ENCODE assay signal across 19 cellular contexts in genomic region chr5:116013207-116013777, GRCh38. TPM values are rescaled to one million over a fixed set of nuclear protein-coding genes. Genes with fewer than 3 reads are reported as not detected.
DNase-seq lines count a peak whose midpoint lies in the region; ATAC-seq, FAIRE-seq and TF ChIP-seq lines count a peak whose summit lies in the region.
"Had no signal": no experiment of that assay in that cellular context is flagged by ENCODE, and none has a peak within 500 bp of the region (broad histone marks: within the 10 kb centered on the region; RNA-seq: fewer than 3 reads in every experiment).

No MANE protein-coding gene starts in this region.

- TF ChIP-seq CTCF in IMR-90 (conservative IDR thresholded peaks at IDR 0.05; ENCODE audit: low read depth, low read length) (no peak), fibroblast of lung (conservative IDR thresholded peaks at IDR 0.05 in 1 of 2, IDR thresholded peaks at IDR 0.05 in 1 of 2; ENCODE audit: low read depth in 1 of 2, low read length in 2 of 2) (no peak), nephron (IDR thresholded peaks at IDR 0.05; ENCODE audit: unreplicated experiment in 3 of 3) (no peak)

- H3K4me1 ChIP-seq in IMR-90 (ENCODE audit: control insufficient read depth, insufficient read depth, low read length), result peaks cover 1% of the 10 kb centered on the region; the same call in 1 of the 2 replicates
- peaks cover 3% of the 10 kb centered on the region for H3K4me1 ChIP-seq in fibroblast of lung (ENCODE audit: control insufficient read depth, extremely low read depth, insufficient read depth, low read length)

- dilution Hi-C loops in IMR-90 (cut with HindIII; ENCODE audit: low sequenced_read_pairs, unreplicated experiment), result no loop called here

- no peaks in the 10 kb centered on the region for H3K9me3 ChIP-seq in IMR-90 (ENCODE audit: control insufficient read depth, insufficient read depth, low read length)
- no peaks in the 10 kb centered on the region for H3K9me3 ChIP-seq in fibroblast of lung (ENCODE audit: control insufficient read depth, insufficient read depth, low read depth, low read length)

- H3K18ac ChIP-seq in IMR-90 (ENCODE audit: low read depth, low read length), result no peak overlapping the region

- peak; percentile 35 for FAIRE-seq in GM18507 (lab: Jason Lieb, UNC)
- FAIRE-seq: D721Med, H54 had no signal

- H3K79me1 ChIP-seq in IMR-90 (ENCODE audit: low read depth in 1 of 2, low read length in 2 of 2), result no peaks in the 10 kb centered on the region

- H2AK9ac ChIP-seq in IMR-90 (replicated peaks; ENCODE audit: low read depth, low read length, poor library complexity), result no peak overlapping the region

- peaks cover 3% of the 10 kb centered on the region; the same call in 1 of the 2 replicates for H3K9me1 ChIP-seq in IMR-90 (ENCODE audit: insufficient read depth, low read length)

- H3K4ac ChIP-seq in IMR-90 (ENCODE audit: low read depth, low read length), result no peak overlapping the region

- no peak overlapping the region for H3K14ac ChIP-seq in IMR-90 (replicated peaks; ENCODE audit: low read depth, low read length)

- no peak overlapping the region for H4K8ac ChIP-seq in IMR-90 (ENCODE audit: low read depth in 2 of 2, low read length in 2 of 2)

- no peaks in the 10 kb centered on the region for H3K27me3 Mint-ChIP-seq in nephron (ENCODE audit: low read depth)
- peaks cover 0 to 13% (median 3%) of the 10 kb centered on the region in 5 donors for H3K27me3 Mint-ChIP-seq in naive thymus-derived CD8-positive, alpha-beta T cell

- H3K27me3 ChIP-seq in IMR-90 (ENCODE audit: control insufficient read depth, insufficient read depth, low read length), result no peaks in the 10 kb centered on the region
- H3K27me3 ChIP-seq in fibroblast of lung (ENCODE audit: control insufficient read depth, insufficient read depth, low read length), result no peaks in the 10 kb centered on the region

- H3K56ac ChIP-seq in IMR-90 (ENCODE audit: extremely low read depth, insufficient read depth, low read length), result no peak overlapping the region

- H3K4me2 ChIP-seq in IMR-90 (ENCODE audit: low read depth, low read length) (no peak overlapping the region), fibroblast of lung (ENCODE audit: extremely low read depth, insufficient read depth, low read length) (no peak overlapping the region)

- no peaks in the 10 kb centered on the region for H3K9me3 Mint-ChIP-seq in nephron
- H3K9me3 Mint-ChIP-seq in naive thymus-derived CD8-positive, alpha-beta T cell, result no peaks in the 10 kb centered on the region

- no peak for TF ChIP-seq RAD21 in IMR-90 (IDR thresholded peaks at IDR 0.05; ENCODE audit: low read length)

- peaks cover 5% of the 10 kb centered on the region for H3K4me1 Mint-ChIP-seq in nephron
- no peaks in the 10 kb centered on the region for H3K4me1 Mint-ChIP-seq in naive thymus-derived CD8-positive, alpha-beta T cell
- H3K4me1 Mint-ChIP-seq: CD4-positive, CD25-positive, alpha-beta regulatory T cell had no signal

- TF ChIP-seq POLR2A in IMR-90 (IDR thresholded peaks at IDR 0.05; ENCODE audit: low read depth, low read length), result no peak

- H4K20me1 ChIP-seq in IMR-90 (ENCODE audit: insufficient read depth, low read length) (no peaks in the 10 kb centered on the region), fibroblast of lung (ENCODE audit: control insufficient read depth, extremely low read depth, insufficient read depth, low read length) (no peaks in the 10 kb centered on the region)

- H3K36me3 ChIP-seq in IMR-90 (ENCODE audit: control insufficient read depth, insufficient read depth, low read length), result no peaks in the 10 kb centered on the region
- no peaks in the 10 kb centered on the region for H3K36me3 ChIP-seq in fibroblast of lung (ENCODE audit: control insufficient read depth, insufficient read depth, low read length)

- H3K4me3 ChIP-seq in IMR-90 (ENCODE audit: insufficient read depth, low read depth, low read length) (no peak overlapping the region), fibroblast of lung (replicated peaks in 1 of 4; ENCODE audit: control extremely low read depth in 1 of 4, insufficient read depth in 1 of 4, low read depth in 3 of 4, low read length in 4 of 4) (no peak overlapping the region)

- H2BK5ac ChIP-seq in IMR-90 (ENCODE audit: low read depth, low read length, poor library complexity, severe bottlenecking), result no peak overlapping the region

- no peak overlapping the region for H2AFZ ChIP-seq in IMR-90 (replicated peaks; ENCODE audit: low read length, poor library complexity)
- no peak overlapping the region for H2AFZ ChIP-seq in fibroblast of lung (ENCODE audit: low read length)

- CTCF ChIA-PET in IMR-90 (lab: Yijun Ruan, JAX), result no interaction called here

- H3K79me2 ChIP-seq in fibroblast of lung (ENCODE audit: control insufficient read depth, insufficient read depth, low read length), result no peaks in the 10 kb centered on the region

- H2AK5ac ChIP-seq in IMR-90 (ENCODE audit: low read depth, low read length), result no peak overlapping the region

- no peak overlapping the region for H4K91ac ChIP-seq in IMR-90 (ENCODE audit: insufficient read depth, low read depth, low read length)

- no peak for ATAC-seq in IMR-90 (ENCODE audit: low read depth)
- no peak for ATAC-seq in naive thymus-derived CD8-positive, alpha-beta T cell
- no peak for ATAC-seq in stimulated activated naive CD8-positive, alpha-beta T cell treated with anti-CD3 and anti-CD28 coated beads, Interleukin-15, Interleukin-2, amounts not matched to agents 100 U/mL and 50 U/mL, for 24 hours

- H3K27ac ChIP-seq in IMR-90 (ENCODE audit: insufficient read depth, low read length), result no peak overlapping the region
- H3K27ac ChIP-seq in fibroblast of lung (ENCODE audit: insufficient read depth, low read length), result no peak overlapping the region

- no peak overlapping the region for H2BK20ac ChIP-seq in IMR-90 (ENCODE audit: low read depth, low read length)

- WGBS in IMR-90 (ENCODE audit: extremely low coverage in 2 of 2, insufficient read length in 1 of 2), 2 experiments, result no CpG with 5 or more reads among the region's 6 CpGs

- H3K4me3 Mint-ChIP-seq in nephron, result no peak overlapping the region
- H3K4me3 Mint-ChIP-seq in naive thymus-derived CD8-positive, alpha-beta T cell, result no peak overlapping the region
- H3K4me3 Mint-ChIP-seq: CD4-positive, CD25-positive, alpha-beta regulatory T cell had no signal

- H3K9ac ChIP-seq in IMR-90 (ENCODE audit: low read depth, low read length), result no peak overlapping the region
- no peak overlapping the region for H3K9ac ChIP-seq in fibroblast of lung (ENCODE audit: insufficient read depth, low read length)

- no peak overlapping the region for H3K23ac ChIP-seq in IMR-90 (ENCODE audit: low read depth, low read length)

- in situ Hi-C loops in IMR-90 (cut with MboI; ENCODE audit: low sequenced_read_pairs), result no loop called here

- DNase-seq in GM18507 (ENCODE audit: extremely low spot score, insufficient read length, low read depth), result no peak
- DNase-seq in IMR-90, result peak; percentile 30
- peak; percentile 15 to 41 for DNase-seq in fibroblast of lung (ENCODE audit: low read depth in 2 of 2)
- DNase-seq in naive thymus-derived CD8-positive, alpha-beta T cell, result no peak
- DNase-seq in NCI-H2081 (lab: John Stamatoyannopoulos, UW), result no peak
- DNase-seq in Kasumi-1 (lab: John Stamatoyannopoulos, UW), result no peak
- DNase-seq in stimulated activated naive CD8-positive, alpha-beta T cell treated with anti-CD3 and anti-CD28 coated beads, Interleukin-15, Interleukin-2, amounts not matched to agents 100 U/mL and 50 U/mL, for 24 hours, result no peak
- DNase-seq: CD4-positive, CD25-positive, alpha-beta regulatory T cell; DMS79 treated with DMSO at 0.1 percent for 48 hours; GDM1; NCI-H1436; NCI-H2081 treated with DMSO at 0.1 percent for 48 hours; NCI-H526; OCI-M1; RPMI8226 had no signal

- BruUV-seq in IMR-90 (replicated peaks; lab: Mats Ljungman, UMichigan), result no TSS peak

- no peak overlapping the region for H2BK120ac ChIP-seq in IMR-90 (ENCODE audit: low read depth, low read length)

- no peak overlapping the region for H4K5ac ChIP-seq in IMR-90 (ENCODE audit: low read depth, low read length)

- peak overlapping the region; percentile 16 to 63 (median 26) for H3K27ac Mint-ChIP-seq in nephron
- no peak overlapping the region for H3K27ac Mint-ChIP-seq in naive thymus-derived CD8-positive, alpha-beta T cell
- H3K27ac Mint-ChIP-seq: CD4-positive, CD25-positive, alpha-beta regulatory T cell had no signal

- H2BK15ac ChIP-seq in IMR-90 (ENCODE audit: low read depth, low read length), result no peak overlapping the region

- intact Hi-C loops in IMR-90 (cut with micrococcal nuclease), result no loop called here

- POLR2A ChIA-PET in IMR-90 (lab: Charles Lee; ENCODE audit: unreplicated experiment), result no interaction called here
- POLR2A ChIA-PET in naive thymus-derived CD8-positive, alpha-beta T cell (lab: Charles Lee), result no interaction called here

- no peaks in the 10 kb centered on the region for H3K36me3 Mint-ChIP-seq in nephron (ENCODE audit: low read depth)
- H3K36me3 Mint-ChIP-seq in naive thymus-derived CD8-positive, alpha-beta T cell, result no peaks in the 10 kb centered on the region
- H3K36me3 Mint-ChIP-seq: CD4-positive, CD25-positive, alpha-beta regulatory T cell had no signal

TF ChIP-seq in IMR-90, 13 proteins besides CTCF, POLR2A, EP300 and RAD21:
- TF ChIP-seq BHLHE40 (IDR thresholded peaks at IDR 0.05; ENCODE audit: low read depth, low read length) (peak; percentile 25; the same call in 1 of the 2 replicates), CHD1 (IDR thresholded peaks at IDR 0.05; ENCODE audit: low read depth, low read length) (no peak)

RNA-seq across cellular contexts. Expression of gene ARL14EPL, which starts 19.0 kb away (rescaled TPM):
- total RNA-seq in IMR-90 (2012; rRNA removed), result not detected in 2 replicates
- polyA plus RNA-seq in IMR-90 (2012; rRNA removed), result not detected in 2 replicates
- polyA plus RNA-seq in IMR-90 (2012; cell fraction: cytosol; rRNA removed), result not detected in 2 replicates
- polyA plus RNA-seq in IMR-90 (2012; cell fraction: nucleus; rRNA removed; ENCODE audit: low replicate concordance), result not detected in 2 replicates
- total RNA-seq in fibroblast of lung, result not detected in 2 replicates
- not detected in 2 replicates for polyA plus RNA-seq in fibroblast of lung
- polyA plus RNA-seq in fibroblast of lung (2012), result not detected in 2 replicates
- polyA minus RNA-seq in fibroblast of lung (ENCODE audit: low replicate concordance), result not detected in 2 replicates
- not detected for total RNA-seq in naive thymus-derived CD8-positive, alpha-beta T cell
- polyA plus RNA-seq in naive thymus-derived CD8-positive, alpha-beta T cell, result not detected
- total RNA-seq: CD4-positive, CD25-positive, alpha-beta regulatory T cell; SK-MEL-5 had no signal
- polyA plus RNA-seq: CD4-positive, CD25-positive, alpha-beta regulatory T cell had no signal

RNA-seq across cellular contexts. Expression of gene LVRN, which starts 51.0 kb away (rescaled TPM):
- total RNA-seq in IMR-90 (2012; rRNA removed) (under 0.01 and 0.18 TPM in 2 replicates), fibroblast of lung (0.17 and 0.26 TPM in 2 replicates)
- polyA plus RNA-seq in IMR-90 (2012; rRNA removed) (0.06 and 0.10 TPM in 2 replicates), fibroblast of lung (0.07 and 0.10 TPM in 2 replicates)
- polyA plus RNA-seq in IMR-90 (2012; cell fraction: cytosol; rRNA removed), result 0.01 TPM in 1 of 2 replicates, not detected in the other
- polyA plus RNA-seq in IMR-90 (2012; cell fraction: nucleus; rRNA removed; ENCODE audit: low replicate concordance), result 0.02 and 0.76 TPM in 2 replicates
- 0.07 TPM in 1 of 2 replicates, not detected in the other for polyA plus RNA-seq in fibroblast of lung (2012)
- not detected in 2 replicates for polyA minus RNA-seq in fibroblast of lung (ENCODE audit: low replicate concordance)
- under 1 TPM in 1 of 2 experiments, not detected in 1; 0.38 TPM for total RNA-seq in naive thymus-derived CD8-positive, alpha-beta T cell
- polyA plus RNA-seq in naive thymus-derived CD8-positive, alpha-beta T cell, result not detected
- total RNA-seq: CD4-positive, CD25-positive, alpha-beta regulatory T cell had no signal
- polyA plus RNA-seq: CD4-positive, CD25-positive, alpha-beta regulatory T cell had no signal

Comparison
In these comparisons a context has a peak if more than half of its experiments do, and no peak if none do; other contexts are left out.
1. DNase-seq: peak in IMR-90 (single experiment) and fibroblast of lung (2 of 2); none in GM18507 (single experiment), naive thymus-derived CD8-positive, alpha-beta T cell (0 of 10), NCI-H2081 (0 of 2), Kasumi-1 (0 of 2) and stimulated activated naive CD8-positive, alpha-beta T cell treated with anti-CD3 and anti-CD28 coated beads, Interleukin-15, Interleukin-2, amounts not matched to agents 100 U/mL and 50 U/mL, for 24 hours (single experiment).
2. H3K27ac Mint-ChIP-seq: peak in nephron (3 of 3); none in naive thymus-derived CD8-positive, alpha-beta T cell (0 of 10).